In the genomic region with DNA sequence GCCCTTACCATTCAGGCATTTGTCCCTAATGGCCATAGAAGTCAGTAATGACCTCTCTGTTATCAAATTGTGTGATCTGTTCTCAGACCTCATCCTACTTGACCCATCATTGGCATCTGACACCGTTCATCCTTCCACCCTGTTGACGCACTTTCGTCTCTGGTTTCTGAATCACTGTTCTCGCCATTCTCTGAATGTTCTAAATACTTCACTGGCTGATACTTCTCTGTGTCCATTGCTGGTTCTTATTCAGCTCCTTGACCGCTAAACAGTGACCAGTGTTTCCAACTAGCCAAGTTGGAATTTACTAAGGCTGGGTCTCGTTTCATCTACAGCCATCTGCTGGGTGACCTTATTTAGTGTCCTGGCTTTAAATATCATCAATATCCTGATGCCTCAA, we compare ENCODE assay signal across 16 cellular contexts. TPM values are rescaled to one million over a fixed set of nuclear protein-coding genes. Genes with fewer than 3 reads are reported as not detected.
DNase-seq lines count a peak whose midpoint lies in the region; ATAC-seq and TF ChIP-seq lines count a peak whose summit lies in the region.
"Had no signal": no experiment of that assay in that cellular context is flagged by ENCODE, and none has a peak within 500 bp of the region (broad histone marks: within the 10 kb centered on the region; RNA-seq: fewer than 3 reads in every experiment).

No MANE protein-coding gene starts in this region.

- H3K4me3 Mint-ChIP-seq in activated naive CD8-positive, alpha-beta T cell, result peak overlapping the region; percentile 96
- peak overlapping the region; percentile 94 for H3K4me3 Mint-ChIP-seq in natural killer cell treated with Interleukin-12 subunit alpha and Interleukin-12 subunit beta and Interleukin-15 and Interleukin-18, amount 100 ng/mL, for 72 hours

- peak overlapping the region; percentile 97; the same call in 1 of the 2 replicates for H3K4me2 ChIP-seq in BLaER1
- peak overlapping the region; percentile 78; the same call in 1 of the 2 replicates for H3K4me2 ChIP-seq in DND-41 (ENCODE audit: insufficient read depth, low read length)

- H2AFZ ChIP-seq in DND-41 (ENCODE audit: low read depth, low read length), result no peak overlapping the region

- ATAC-seq in DND-41 (ENCODE audit: insufficient read depth, low read depth), result no peak
- ATAC-seq in natural killer cell treated with Interleukin-12 subunit alpha and Interleukin-12 subunit beta and Interleukin-15 and Interleukin-18, amount 100 ng/mL, for 72 hours, result no peak
- no peak for ATAC-seq in GM21423 (IDR thresholded peaks at IDR 0.05; ENCODE audit: unreplicated experiment)
- ATAC-seq in Right ventricle myocardium inferior, result no peak

- peaks cover 7% of the 10 kb centered on the region for H3K36me3 Mint-ChIP-seq in activated naive CD8-positive, alpha-beta T cell
- H3K36me3 Mint-ChIP-seq in natural killer cell treated with Interleukin-12 subunit alpha and Interleukin-12 subunit beta and Interleukin-15 and Interleukin-18, amount 100 ng/mL, for 72 hours, result peaks cover 12% of the 10 kb centered on the region

- peak overlapping the region; percentile 97 for H3K27ac Mint-ChIP-seq in activated naive CD8-positive, alpha-beta T cell
- H3K27ac Mint-ChIP-seq in natural killer cell treated with Interleukin-12 subunit alpha and Interleukin-12 subunit beta and Interleukin-15 and Interleukin-18, amount 100 ng/mL, for 72 hours, result peak overlapping the region; percentile 36 to 97

- H3K36me3 ChIP-seq in BLaER1 (peaks cover 49% of the 10 kb centered on the region), DND-41 (ENCODE audit: insufficient read depth, low read length) (peaks cover 46% of the 10 kb centered on the region)

- H3K27me3 Mint-ChIP-seq in activated naive CD8-positive, alpha-beta T cell, result no peaks in the 10 kb centered on the region
- no peaks in the 10 kb centered on the region for H3K27me3 Mint-ChIP-seq in natural killer cell treated with Interleukin-12 subunit alpha and Interleukin-12 subunit beta and Interleukin-15 and Interleukin-18, amount 100 ng/mL, for 72 hours

- H3K9me3 Mint-ChIP-seq in activated naive CD8-positive, alpha-beta T cell (ENCODE audit: low read depth), result no peaks in the 10 kb centered on the region
- no peaks in the 10 kb centered on the region for H3K9me3 Mint-ChIP-seq in natural killer cell treated with Interleukin-12 subunit alpha and Interleukin-12 subunit beta and Interleukin-15 and Interleukin-18, amount 100 ng/mL, for 72 hours

- no peaks in the 10 kb centered on the region for H3K9me3 ChIP-seq in BLaER1
- H3K9me3 ChIP-seq in DND-41 (ENCODE audit: insufficient read depth, low read length, severe bottlenecking), result no peaks in the 10 kb centered on the region

- no peak overlapping the region for H3K4me3 ChIP-seq in BLaER1
- peak overlapping the region in 1 of 2 experiments; percentile 87; a peak in 1 of 4 replicates for H3K4me3 ChIP-seq in DND-41 (ENCODE audit: low read depth in 1 of 2, low read length in 2 of 2)
- H3K4me3 ChIP-seq: coronary artery had no signal

- H3K79me2 ChIP-seq in DND-41 (ENCODE audit: insufficient read depth, low read length), result peaks cover 73% of the 10 kb centered on the region

- TF ChIP-seq CTCF in DND-41 (IDR thresholded peaks at IDR 0.05; ENCODE audit: borderline replicate concordance, extremely low read depth, low read length, poor library complexity, severe bottlenecking), result no peak

- peaks cover 24% of the 10 kb centered on the region for H4K20me1 ChIP-seq in BLaER1
- peaks cover 16% of the 10 kb centered on the region; the same call in 1 of the 2 replicates for H4K20me1 ChIP-seq in DND-41 (ENCODE audit: insufficient read depth, low read length)

- H3K27ac ChIP-seq in BLaER1 (no peak overlapping the region), DND-41 (ENCODE audit: low read length) (no peak overlapping the region)
- H3K27ac ChIP-seq: coronary artery had no signal

- no peak for DNase-seq in DND-41
- no peak for DNase-seq in natural killer cell treated with Interleukin-12 subunit alpha and Interleukin-12 subunit beta and Interleukin-15 and Interleukin-18, amount 100 ng/mL, for 72 hours (ENCODE audit: low spot score)
- DNase-seq in SW 1271 (lab: John Stamatoyannopoulos, UW), result no peak
- no peak for DNase-seq in dedifferentiated amniotic fluid mesenchymal stem cell (ENCODE audit: extremely low spot score)
- DNase-seq in Right ventricle myocardium inferior (ENCODE audit: missing footprints), result no peak
- DNase-seq: amygdala; C1 segment of cervical spinal cord; HCEC 1CT; NCI-H2171; retina; stimulated activated CD4-positive, alpha-beta T cell treated with anti-CD3 and anti-CD28 coated beads, Interleukin-4, amount 100 ng/mL, for 1 hour; stimulated activated naive CD4-positive, alpha-beta T cell had no signal

- intact Hi-C loops in Right ventricle myocardium inferior (cut with DNase I), result no loop called here

- H3K9ac ChIP-seq in BLaER1, result no peak overlapping the region
- H3K9ac ChIP-seq in DND-41 (ENCODE audit: low read depth, low read length), result peak overlapping the region; percentile 0; the same call in 1 of the 2 replicates

- peaks cover 43% of the 10 kb centered on the region for H3K4me1 ChIP-seq in BLaER1
- H3K4me1 ChIP-seq in DND-41 (ENCODE audit: insufficient read depth, low read length), result peaks cover 47% of the 10 kb centered on the region

- H3K4me1 Mint-ChIP-seq in activated naive CD8-positive, alpha-beta T cell (ENCODE audit: low read depth), result peaks cover 60% of the 10 kb centered on the region
- H3K4me1 Mint-ChIP-seq in natural killer cell treated with Interleukin-12 subunit alpha and Interleukin-12 subunit beta and Interleukin-15 and Interleukin-18, amount 100 ng/mL, for 72 hours (ENCODE audit: low read depth in 2 of 2), result peaks cover 39 to 55% of the 10 kb centered on the region in 2 donors

- H3K27me3 ChIP-seq in BLaER1 (no peaks in the 10 kb centered on the region), DND-41 (ENCODE audit: insufficient read depth, low read length, poor library complexity) (no peaks in the 10 kb centered on the region)

RNA-seq across cellular contexts. Expression of a gene that starts 2.2 kb away (rescaled TPM):
- 100 to 1,000 TPM in 1 of 2 donors, 10 to 100 TPM in 1; 50.6 to 143 TPM for total RNA-seq in natural killer cell treated with Interleukin-12 subunit alpha and Interleukin-12 subunit beta and Interleukin-15 and Interleukin-18, amount 100 ng/mL, for 72 hours
- 42.0 TPM for total RNA-seq in Right ventricle myocardium inferior
